In genomic region chr19:1512671-1513491, GRCh38 we compare ENCODE assay signal across 1 cellular context.
TF ChIP-seq lines count a peak whose summit lies in the region.

Gene ADAMTSL5 (minus strand): TSS chr19:1513019. CDS start chr19:1510943, 2,076 bp downstream.

TF ChIP-seq in HepG2, 621 proteins besides CTCF, POLR2A, EP300 and RAD21 (continued from another document and continues in another):
- TF ChIP-seq KIAA2018 (CRISPR knock-in tag; IDR thresholded peaks at IDR 0.05; ENCODE audit: borderline replicate concordance) (no peak), RXRB (CRISPR knock-in tag; IDR thresholded peaks at IDR 0.05; ENCODE audit: borderline replicate concordance) (no peak), MATR3 (CRISPR knock-in tag; IDR thresholded peaks at IDR 0.05) (no peak), POLR2G (IDR thresholded peaks at IDR 0.05; ENCODE audit: low read depth, low read length) (peak; percentile 76), PAF1 (CRISPR knock-in tag; IDR thresholded peaks at IDR 0.05) (no peak), ZNF253 (CRISPR knock-in tag; IDR thresholded peaks at IDR 0.05; ENCODE audit: borderline replicate concordance) (no peak), YEATS2 (CRISPR knock-in tag; IDR thresholded peaks at IDR 0.05; ENCODE audit: borderline replicate concordance) (peak; percentile 38; the same call in 1 of the 2 replicates), ESRRA (CRISPR knock-in tag; IDR thresholded peaks at IDR 0.05; ENCODE audit: low read depth) (no peak), MEF2D (CRISPR knock-in tag; IDR thresholded peaks at IDR 0.05) (no peak), NCOA2 (CRISPR knock-in tag; IDR thresholded peaks at IDR 0.05) (no peak), ZZZ3 (CRISPR knock-in tag; IDR thresholded peaks at IDR 0.05; ENCODE audit: borderline replicate concordance) (no peak), ZNF234 (CRISPR knock-in tag; conservative IDR thresholded peaks at IDR 0.05) (no peak), THYN1 (CRISPR knock-in tag; IDR thresholded peaks at IDR 0.05; ENCODE audit: borderline replicate concordance, low read depth) (no peak), SP140L (CRISPR knock-in tag; IDR thresholded peaks at IDR 0.05; ENCODE audit: borderline replicate concordance) (no peak), ZKSCAN1 (IDR thresholded peaks at IDR 0.05; ENCODE audit: low read length) (no peak), SNAPC2 (CRISPR knock-in tag; IDR thresholded peaks at IDR 0.05) (no peak), SNAPC5 (CRISPR knock-in tag; IDR thresholded peaks at IDR 0.05; ENCODE audit: borderline replicate concordance) (no peak), ZNF564 (CRISPR knock-in tag; IDR thresholded peaks at IDR 0.05) (no peak), ZBTB44 (CRISPR knock-in tag; IDR thresholded peaks at IDR 0.05) (no peak), HOXA5 (CRISPR knock-in tag; IDR thresholded peaks at IDR 0.05) (no peak), SMYD3 (CRISPR knock-in tag; IDR thresholded peaks at IDR 0.05) (no peak), ZMYM4 (CRISPR knock-in tag; IDR thresholded peaks at IDR 0.05) (no peak), PHF21A (CRISPR knock-in tag; IDR thresholded peaks at IDR 0.05) (peak; percentile 51; the same call in 1 of the 2 replicates), FOXK2 (IDR thresholded peaks at IDR 0.05) (no peak), RFXANK (CRISPR knock-in tag; IDR thresholded peaks at IDR 0.05) (no peak), SNAI1 (CRISPR knock-in tag; IDR thresholded peaks at IDR 0.05; ENCODE audit: borderline replicate concordance) (no peak), ZNF230 (CRISPR knock-in tag; IDR thresholded peaks at IDR 0.05) (no peak), ZNF512B (CRISPR knock-in tag; IDR thresholded peaks at IDR 0.05; ENCODE audit: borderline replicate concordance) (no peak), NKX3-1 (CRISPR knock-in tag; IDR thresholded peaks at IDR 0.05) (no peak), ZSCAN22 (CRISPR knock-in tag; IDR thresholded peaks at IDR 0.05) (no peak), CENPT (CRISPR knock-in tag; IDR thresholded peaks at IDR 0.05; ENCODE audit: low read depth) (no peak), KLF13 (CRISPR knock-in tag; IDR thresholded peaks at IDR 0.05) (no peak), SCMH1 (CRISPR knock-in tag; IDR thresholded peaks at IDR 0.05; ENCODE audit: borderline replicate concordance) (no peak), ZKSCAN8 (CRISPR knock-in tag; IDR thresholded peaks at IDR 0.05; ENCODE audit: borderline replicate concordance) (peak; percentile 25; the same call in 1 of the 2 replicates), CC2D1A (CRISPR knock-in tag; IDR thresholded peaks at IDR 0.05) (no peak)
- TF ChIP-seq, protein P1, sequence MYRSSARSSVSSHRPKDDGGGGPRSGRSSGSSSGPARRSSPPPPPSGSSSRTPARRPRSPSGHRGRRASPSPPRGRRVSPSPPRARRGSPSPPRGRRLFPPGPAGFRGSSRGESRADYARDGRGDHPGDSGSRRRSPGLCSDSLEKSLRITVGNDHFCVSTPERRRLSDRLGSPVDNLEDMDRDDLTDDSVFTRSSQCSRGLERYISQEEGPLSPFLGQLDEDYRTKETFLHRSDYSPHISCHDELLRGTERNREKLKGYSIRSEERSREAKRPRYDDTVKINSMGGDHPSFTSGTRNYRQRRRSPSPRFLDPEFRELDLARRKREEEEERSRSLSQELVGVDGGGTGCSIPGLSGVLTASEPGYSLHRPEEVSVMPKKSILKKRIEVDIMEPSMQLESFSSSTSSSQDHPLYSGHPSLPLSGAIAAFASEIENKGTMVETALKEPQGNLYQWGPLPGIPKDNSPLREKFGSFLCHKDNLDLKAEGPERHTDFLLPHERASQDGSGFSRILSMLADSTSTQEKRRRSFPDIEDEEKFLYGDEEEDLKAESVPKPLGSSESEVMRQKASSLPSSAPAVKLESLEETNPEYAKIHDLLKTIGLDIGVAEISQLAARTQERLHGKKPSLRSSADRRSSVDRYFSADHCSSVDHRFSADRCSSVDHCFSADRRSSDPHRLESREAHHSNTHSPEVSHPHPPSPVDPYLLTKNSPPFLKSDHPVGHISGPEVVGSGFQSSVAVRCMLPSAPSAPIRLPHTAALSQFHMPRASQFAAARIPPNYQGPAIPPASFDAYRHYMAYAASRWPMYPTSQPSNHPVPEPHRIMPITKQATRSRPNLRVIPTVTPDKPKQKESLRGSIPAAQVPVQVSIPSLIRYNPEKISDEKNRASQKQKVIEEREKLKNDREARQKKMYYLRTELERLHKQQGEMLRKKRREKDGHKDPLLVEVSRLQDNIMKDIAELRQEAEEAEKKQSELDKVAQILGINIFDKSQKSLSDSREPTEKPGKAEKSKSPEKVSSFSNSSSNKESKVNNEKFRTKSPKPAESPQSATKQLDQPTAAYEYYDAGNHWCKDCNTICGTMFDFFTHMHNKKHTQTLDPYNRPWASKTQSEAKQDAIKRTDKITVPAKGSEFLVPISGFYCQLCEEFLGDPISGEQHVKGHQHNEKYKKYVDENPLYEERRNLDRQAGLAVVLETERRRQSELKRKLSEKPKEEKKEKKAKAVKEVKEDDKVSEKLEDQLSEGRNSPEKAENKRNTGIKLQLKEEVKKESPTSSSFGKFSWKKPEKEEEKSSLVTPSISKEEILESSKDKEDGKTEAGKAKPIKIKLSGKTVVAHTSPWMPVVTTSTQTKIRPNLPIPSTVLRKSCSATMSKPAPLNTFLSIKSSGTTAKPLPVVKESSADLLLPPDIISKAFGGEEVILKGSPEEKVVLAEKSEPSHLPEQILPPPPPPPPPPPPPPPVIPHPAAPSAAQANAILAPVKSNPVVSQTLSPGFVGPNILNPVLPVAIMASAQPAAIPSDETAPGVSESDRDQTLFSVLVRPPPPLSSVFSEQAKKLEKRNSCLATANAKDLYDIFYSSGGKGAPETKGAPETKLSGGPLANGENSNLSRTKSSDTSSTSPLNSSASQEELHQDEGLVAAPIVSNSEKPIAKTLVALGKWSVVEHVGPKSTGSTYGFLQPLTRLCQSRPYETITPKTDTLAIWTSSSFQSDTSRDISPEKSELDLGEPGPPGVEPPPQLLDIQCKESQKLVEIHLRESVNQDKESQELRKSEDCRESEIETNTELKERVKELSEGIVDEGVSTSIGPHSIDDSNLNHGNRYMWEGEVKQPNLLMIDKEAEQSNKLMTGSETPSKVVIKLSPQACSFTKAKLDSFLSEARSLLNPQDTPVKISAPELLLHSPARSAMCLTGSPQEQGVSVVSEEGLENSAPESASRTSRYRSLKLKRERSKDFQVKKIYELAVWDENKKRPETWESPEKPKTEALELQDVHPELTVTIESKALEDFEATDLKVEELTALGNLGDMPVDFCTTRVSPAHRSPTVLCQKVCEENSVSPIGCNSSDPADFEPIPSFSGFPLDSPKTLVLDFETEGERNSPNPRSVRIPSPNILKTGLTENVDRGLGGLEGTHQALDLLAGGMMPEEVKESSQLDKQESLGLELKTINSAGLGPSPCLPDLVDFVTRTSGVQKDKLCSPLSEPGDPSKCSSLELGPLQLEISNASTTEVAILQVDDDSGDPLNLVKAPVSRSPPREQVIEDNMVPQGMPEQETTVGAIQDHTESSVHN (CRISPR knock-in tag; IDR thresholded peaks at IDR 0.05), result no peak
- TF ChIP-seq, protein P2, sequence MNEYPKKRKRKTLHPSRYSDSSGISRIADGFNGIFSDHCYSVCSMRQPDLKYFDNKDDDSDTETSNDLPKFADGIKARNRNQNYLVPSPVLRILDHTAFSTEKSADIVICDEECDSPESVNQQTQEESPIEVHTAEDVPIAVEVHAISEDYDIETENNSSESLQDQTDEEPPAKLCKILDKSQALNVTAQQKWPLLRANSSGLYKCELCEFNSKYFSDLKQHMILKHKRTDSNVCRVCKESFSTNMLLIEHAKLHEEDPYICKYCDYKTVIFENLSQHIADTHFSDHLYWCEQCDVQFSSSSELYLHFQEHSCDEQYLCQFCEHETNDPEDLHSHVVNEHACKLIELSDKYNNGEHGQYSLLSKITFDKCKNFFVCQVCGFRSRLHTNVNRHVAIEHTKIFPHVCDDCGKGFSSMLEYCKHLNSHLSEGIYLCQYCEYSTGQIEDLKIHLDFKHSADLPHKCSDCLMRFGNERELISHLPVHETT (CRISPR knock-in tag; conservative IDR thresholded peaks at IDR 0.05), result 0 out of 2 replicates have a peak, but pooled peaks have one; percentile 39
- TF ChIP-seq, protein P3, sequence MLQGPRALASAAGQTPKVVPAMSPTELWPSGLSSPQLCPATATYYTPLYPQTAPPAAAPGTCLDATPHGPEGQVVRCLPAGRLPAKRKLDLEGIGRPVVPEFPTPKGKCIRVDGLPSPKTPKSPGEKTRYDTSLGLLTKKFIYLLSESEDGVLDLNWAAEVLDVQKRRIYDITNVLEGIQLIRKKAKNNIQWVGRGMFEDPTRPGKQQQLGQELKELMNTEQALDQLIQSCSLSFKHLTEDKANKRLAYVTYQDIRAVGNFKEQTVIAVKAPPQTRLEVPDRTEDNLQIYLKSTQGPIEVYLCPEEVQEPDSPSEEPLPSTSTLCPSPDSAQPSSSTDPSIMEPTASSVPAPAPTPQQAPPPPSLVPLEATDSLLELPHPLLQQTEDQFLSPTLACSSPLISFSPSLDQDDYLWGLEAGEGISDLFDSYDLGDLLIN (CRISPR knock-in tag; IDR thresholded peaks at IDR 0.05; ENCODE audit: borderline replicate concordance), result no peak
